Comparison of ENCODE assay signal across 8 cellular contexts in genomic region chr1:246753670-246754535, GRCh38. TPM values are rescaled to one million over a fixed set of nuclear protein-coding genes. Genes with fewer than 3 reads are reported as not detected.
A peak's percentile ranks its signal among the peaks of the same experiment; 100 is the strongest.
DNase-seq lines count a peak whose midpoint lies in the region; ATAC-seq and TF ChIP-seq lines count a peak whose summit lies in the region.

No MANE protein-coding gene starts in this region.

- ATAC-seq in GM18511 (IDR thresholded peaks at IDR 0.05; ENCODE audit: unreplicated experiment) (peak; percentile 98), HG03064 (IDR thresholded peaks at IDR 0.05; ENCODE audit: low read depth, unreplicated experiment) (peak; percentile 78), mucosa of descending colon (peak; percentile 83)
- ATAC-seq in effector memory CD8-positive, alpha-beta T cell (replicated peaks): peak; percentile 72

- peak; percentile 43 for TF ChIP-seq CTCF in mucosa of descending colon (IDR thresholded peaks at IDR 0.05)

- intact Hi-C loops in mucosa of descending colon (cut with DNase I, micrococcal nuclease): loop anchor here in 1 of 2 donors (5.0 kb wide), 1 partner anchor 257 kb away; no protein-coding TSS in a partner anchor

- H3K4me3 ChIP-seq in mucosa of descending colon: no peak overlapping the region

- H3K36me3 Mint-ChIP-seq in effector memory CD8-positive, alpha-beta T cell (ENCODE audit: insufficient read depth): no peaks in the 10 kb centered on the region

- no peaks in the 10 kb centered on the region for H3K36me3 ChIP-seq in mucosa of descending colon (ENCODE audit: low read depth)

- no peaks in the 10 kb centered on the region for H3K4me1 Mint-ChIP-seq in effector memory CD8-positive, alpha-beta T cell (ENCODE audit: low read depth in 2 of 2)

- H3K9me3 Mint-ChIP-seq in effector memory CD8-positive, alpha-beta T cell: no peaks in the 10 kb centered on the region

- no peaks in the 10 kb centered on the region for H3K4me1 ChIP-seq in mucosa of descending colon (ENCODE audit: low read depth)

- no peak overlapping the region for H3K4me3 Mint-ChIP-seq in effector memory CD8-positive, alpha-beta T cell

- H3K27me3 Mint-ChIP-seq in effector memory CD8-positive, alpha-beta T cell: no peaks in the 10 kb centered on the region

- DNase-seq in AG08395 (ENCODE audit: low spot score) (peak; percentile 69), NCI-H226 (peak; percentile 17), mucosa of descending colon (peak in 2 of 3 donors; percentile 61 to 78)
- DNase-seq in activated CD4-positive, alpha-beta T cell treated with anti-CD3 and anti-CD28 coated beads, Interleukin-2, amount 50 U/mL, for 48 hours: peak; percentile 62 to 68
- peak; percentile 43 to 51 (median 45) for DNase-seq in effector memory CD8-positive, alpha-beta T cell
- DNase-seq in stimulated activated CD8-positive, alpha-beta memory T cell treated with anti-CD3 and anti-CD28 coated beads, Interleukin-7, amount 100 ng/mL, for 4 hours (ENCODE audit: low read depth in 2 of 2): peak; percentile 4 to 30

- no peaks in the 10 kb centered on the region for H3K9me3 ChIP-seq in mucosa of descending colon

- no peak overlapping the region for H3K27ac Mint-ChIP-seq in effector memory CD8-positive, alpha-beta T cell

RNA-seq across cellular contexts. Expression of gene SCCPDH, which starts 29.7 kb away (rescaled TPM):
- 10 to 100 TPM; 15.5 to 31.5 (median 27.5) TPM for total RNA-seq in mucosa of descending colon

Comparison
In these comparisons a context has a peak if more than half of its experiments do, and no peak if none do; other contexts are left out.
1. DNase-seq: peak in every context shown above with its lines; median percentile 70 in mucosa of descending colon; 69 in AG08395; 65 in activated CD4-positive, alpha-beta T cell treated with anti-CD3 and anti-CD28 coated beads, Interleukin-2, amount 50 U/mL, for 48 hours; 45 in effector memory CD8-positive, alpha-beta T cell; 17 in NCI-H226; 17 in stimulated activated CD8-positive, alpha-beta memory T cell treated with anti-CD3 and anti-CD28 coated beads, Interleukin-7, amount 100 ng/mL, for 4 hours.